In the genomic region with DNA sequence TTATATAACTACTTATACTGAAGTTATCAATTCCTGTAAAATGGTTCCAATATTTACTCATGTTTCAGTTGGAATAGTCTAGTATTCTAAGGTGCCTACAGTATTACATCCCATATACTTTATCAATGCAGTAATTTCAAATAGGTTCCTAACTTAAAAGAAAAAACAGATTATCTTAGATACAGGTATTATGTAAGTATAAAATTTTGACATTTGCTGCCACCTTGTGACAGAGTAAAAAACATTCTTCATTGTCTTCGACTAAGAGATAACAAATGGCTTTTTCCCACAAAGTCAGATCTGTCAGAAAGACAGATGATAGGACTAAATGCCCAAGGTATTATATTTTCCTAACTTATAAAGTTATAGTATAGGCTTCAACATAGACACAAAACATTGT, we compare ENCODE assay signal across 8 cellular contexts.
DNase-seq lines count a peak whose midpoint lies in the region; ATAC-seq, FAIRE-seq and TF ChIP-seq lines count a peak whose summit lies in the region.

No MANE protein-coding gene starts in this region.

- H3K27ac Mint-ChIP-seq in CD4-positive, CD25-positive, alpha-beta regulatory T cell = peak overlapping the region in 1 of 3 donors; percentile 6
- H3K27ac Mint-ChIP-seq in H9 = no peak overlapping the region
- H3K27ac Mint-ChIP-seq in T-cell = no peak overlapping the region
- H3K27ac Mint-ChIP-seq in stimulated activated naive CD8-positive, alpha-beta T cell treated with anti-CD3 and anti-CD28 coated beads, Interleukin-15, amount 100 ng/mL, for 72 hours = no peak overlapping the region

- no CpG with 5 or more reads among the region's 1 CpG for WGBS in H9 (ENCODE audit: extremely low coverage, insufficient read length, low lambda C conversion rate)

- peaks cover 29% of the 10 kb centered on the region for H3K36me3 Mint-ChIP-seq in CD4-positive, CD25-positive, alpha-beta regulatory T cell
- peaks cover 11 to 22% (median 21%) of the 10 kb centered on the region in 3 experiments; a peak in 6 of 7 replicates for H3K36me3 Mint-ChIP-seq in H9 (ENCODE audit: insufficient read depth in 1 of 3, low read depth in 3 of 3)
- H3K36me3 Mint-ChIP-seq in T-cell = peaks cover 40% of the 10 kb centered on the region

- H3K4ac ChIP-seq in H9 (ENCODE audit: low read depth, low read length) = no peak overlapping the region

- peaks cover 8% of the 10 kb centered on the region for H3K36me3 ChIP-seq in CD4-positive, CD25-positive, alpha-beta regulatory T cell (ENCODE audit: control insufficient read depth, insufficient read depth, low read length)
- H3K36me3 ChIP-seq in MG63 = no peaks in the 10 kb centered on the region

- no peaks in the 10 kb centered on the region for H3K27me3 Mint-ChIP-seq in CD4-positive, CD25-positive, alpha-beta regulatory T cell
- H3K27me3 Mint-ChIP-seq in H9 (ENCODE audit: low read depth) (no peaks in the 10 kb centered on the region), T-cell (no peaks in the 10 kb centered on the region)
- H3K27me3 Mint-ChIP-seq in stimulated activated naive CD8-positive, alpha-beta T cell treated with anti-CD3 and anti-CD28 coated beads, Interleukin-15, amount 100 ng/mL, for 72 hours = no peaks in the 10 kb centered on the region

- H2AK5ac ChIP-seq in H9 (ENCODE audit: insufficient read length, low read length) = no peak overlapping the region

- H3K27me3 ChIP-seq in CD4-positive, CD25-positive, alpha-beta regulatory T cell (ENCODE audit: control insufficient read depth, insufficient read depth, low read length) = no peaks in the 10 kb centered on the region
- H3K27me3 ChIP-seq in H9 (ENCODE audit: insufficient read depth, low read length) = no peaks in the 10 kb centered on the region
- no peaks in the 10 kb centered on the region for H3K27me3 ChIP-seq in MG63

- peaks cover 22 to 38% (median 31%) of the 10 kb centered on the region in 4 donors for H3K4me1 Mint-ChIP-seq in CD4-positive, CD25-positive, alpha-beta regulatory T cell
- peaks cover 9 to 11% of the 10 kb centered on the region in 2 experiments for H3K4me1 Mint-ChIP-seq in H9
- H3K4me1 Mint-ChIP-seq in T-cell = peaks cover 8 to 23% (median 18%) of the 10 kb centered on the region in 3 donors
- peaks cover 6% of the 10 kb centered on the region for H3K4me1 Mint-ChIP-seq in stimulated activated naive CD8-positive, alpha-beta T cell treated with anti-CD3 and anti-CD28 coated beads, Interleukin-15, amount 100 ng/mL, for 72 hours

- H4K8ac ChIP-seq in H9 (replicated peaks; ENCODE audit: insufficient read length, low read depth, low read length) = no peak overlapping the region

- H2BK20ac ChIP-seq in H9 (ENCODE audit: low read depth, low read length, poor library complexity, severe bottlenecking) = no peak overlapping the region

- H3K18ac ChIP-seq in H9 (ENCODE audit: insufficient read length, low read depth, low read length) = no peak overlapping the region

- no peak overlapping the region for H2AFZ ChIP-seq in H9 (ENCODE audit: low read length)

- no peak overlapping the region for H3K4me2 ChIP-seq in H9 (ENCODE audit: insufficient read depth, insufficient read length, low read length)

- H4K20me1 ChIP-seq in H9 (ENCODE audit: control insufficient read depth, insufficient read depth, insufficient read length) = no peaks in the 10 kb centered on the region

- H3K9ac ChIP-seq in H9 (ENCODE audit: extremely low read depth, insufficient read length, low read length) = no peak overlapping the region

- H3K56ac ChIP-seq in H9 (ENCODE audit: insufficient read length, low read depth, low read length) = no peak overlapping the region

- no peaks in the 10 kb centered on the region for H3K4me1 ChIP-seq in CD4-positive, CD25-positive, alpha-beta regulatory T cell (ENCODE audit: control insufficient read depth, insufficient read depth, low read length, poor library complexity, severe bottlenecking)
- no peaks in the 10 kb centered on the region for H3K4me1 ChIP-seq in H9 (ENCODE audit: insufficient read depth, low read length)

- no peak overlapping the region for H2BK120ac ChIP-seq in H9 (ENCODE audit: low read depth, low read length, poor library complexity, severe bottlenecking)

- no peak overlapping the region for H3K27ac ChIP-seq in CD4-positive, CD25-positive, alpha-beta regulatory T cell (ENCODE audit: insufficient read depth, low read length, poor library complexity, severe bottlenecking)
- H3K27ac ChIP-seq in H9 (ENCODE audit: insufficient read length, low read depth, low read length) = no peak overlapping the region

- peaks cover 0 to 10% (median 0%) of the 10 kb centered on the region in 7 donors for H3K9me3 Mint-ChIP-seq in CD4-positive, CD25-positive, alpha-beta regulatory T cell
- H3K9me3 Mint-ChIP-seq in H9 = peaks cover 0 to 6% of the 10 kb centered on the region in 2 experiments; a peak in 2 of 5 replicates
- peaks cover 0 to 15% (median 8%) of the 10 kb centered on the region in 3 donors for H3K9me3 Mint-ChIP-seq in T-cell
- peaks cover 10 to 13% of the 10 kb centered on the region in 2 donors for H3K9me3 Mint-ChIP-seq in stimulated activated naive CD8-positive, alpha-beta T cell treated with anti-CD3 and anti-CD28 coated beads, Interleukin-15, amount 100 ng/mL, for 72 hours

- H2BK15ac ChIP-seq in H9 (ENCODE audit: low read depth, low read length) = no peak overlapping the region

- peak; percentile 99 for FAIRE-seq in islet of Langerhans (lab: Jason Lieb, UNC)

- no peaks in the 10 kb centered on the region for H3K23me2 ChIP-seq in H9 (ENCODE audit: insufficient read length, low read depth, low read length, poor library complexity, severe bottlenecking)

- peak; percentile 34 to 76 for ATAC-seq in CD4-positive, CD25-positive, alpha-beta regulatory T cell (ENCODE audit: low read depth in 2 of 2)
- ATAC-seq in T-cell (replicated peaks in 1 of 4) (peak in 3 of 4 experiments; percentile 52 to 61 (median 58)), HG02623 (IDR thresholded peaks at IDR 0.05; ENCODE audit: unreplicated experiment) (no peak)
- ATAC-seq in stimulated activated naive CD8-positive, alpha-beta T cell treated with anti-CD3 and anti-CD28 coated beads, Interleukin-15, amount 100 ng/mL, for 72 hours = no peak

- H3K23ac ChIP-seq in H9 (ENCODE audit: insufficient read length, low read depth, low read length) = no peak overlapping the region

- H3T11ph ChIP-seq in H9 (ENCODE audit: low read length) = no peak overlapping the region

- no peak overlapping the region for H3K14ac ChIP-seq in H9 (ENCODE audit: insufficient read depth, low read length)

- peaks cover 0 to 2% of the 10 kb centered on the region in 2 experiments for H3K9me3 ChIP-seq in CD4-positive, CD25-positive, alpha-beta regulatory T cell (ENCODE audit: control insufficient read depth in 2 of 2, low read length in 2 of 2)
- H3K9me3 ChIP-seq in H9 (ENCODE audit: control insufficient read depth, low read depth, low read length) (no peaks in the 10 kb centered on the region), MG63 (no peaks in the 10 kb centered on the region)

- H4K5ac ChIP-seq in H9 (ENCODE audit: insufficient read length, low read depth, low read length) = no peak overlapping the region

- no peak overlapping the region for H3K4me3 ChIP-seq in CD4-positive, CD25-positive, alpha-beta regulatory T cell (ENCODE audit: low read depth, low read length)
- H3K4me3 ChIP-seq in MG63 = no peak overlapping the region

- H3K79me1 ChIP-seq in H9 (ENCODE audit: insufficient read depth, low read depth, low read length, poor library complexity, severe bottlenecking) = no peaks in the 10 kb centered on the region

- no peaks in the 10 kb centered on the region for H3K79me2 ChIP-seq in H9 (ENCODE audit: insufficient read depth, low read length)

- CTCF ChIA-PET in T-cell (lab: Charles Lee) = interaction anchor here (0.7 to 1.2 kb wide), 2 partner anchors 174 to 644 kb away, joined by 3 to 4 read pairs; no protein-coding TSS in a partner anchor

- H2BK5ac ChIP-seq in H9 (ENCODE audit: insufficient read length, low read length) = no peak overlapping the region

- H4K91ac ChIP-seq in H9 (ENCODE audit: insufficient read length, low read depth, low read length) = no peak overlapping the region

- peak in 2 of 3 donors; percentile 57 to 82 for DNase-seq in CD4-positive, CD25-positive, alpha-beta regulatory T cell
- no peak for DNase-seq in H9
- no peak for DNase-seq in T-cell
- no peak for DNase-seq in activated CD4-positive, CD25-positive, alpha-beta regulatory T cell treated with anti-CD3 and anti-CD28 coated beads, Interleukin-2, amount 50 U/mL, for 72 hours
- DNase-seq in MG63 = no peak
- DNase-seq in stimulated activated naive CD8-positive, alpha-beta T cell treated with anti-CD3 and anti-CD28 coated beads, Interleukin-15, amount 100 ng/mL, for 72 hours = no peak

- TF ChIP-seq CTCF in H9 (conservative IDR thresholded peaks at IDR 0.05) = peak; percentile 55; the same call in 2 of the 3 replicates

- H3K4me3 Mint-ChIP-seq in CD4-positive, CD25-positive, alpha-beta regulatory T cell = no peak overlapping the region
- H3K4me3 Mint-ChIP-seq in H9 (no peak overlapping the region), T-cell (no peak overlapping the region)
- no peak overlapping the region for H3K4me3 Mint-ChIP-seq in stimulated activated naive CD8-positive, alpha-beta T cell treated with anti-CD3 and anti-CD28 coated beads, Interleukin-15, amount 100 ng/mL, for 72 hours

- POLR2A ChIA-PET in T-cell (lab: Charles Lee) = no interaction called here

- no peak overlapping the region for H2BK12ac ChIP-seq in H9 (ENCODE audit: insufficient read length, low read depth, low read length)

Comparison
In these comparisons a context has a peak if more than half of its experiments do, and no peak if none do; other contexts are left out.
1. ATAC-seq: peak in CD4-positive, CD25-positive, alpha-beta regulatory T cell (2 of 2) and T-cell (3 of 4); none in HG02623 (single experiment) and stimulated activated naive CD8-positive, alpha-beta T cell treated with anti-CD3 and anti-CD28 coated beads, Interleukin-15, amount 100 ng/mL, for 72 hours (single experiment).
2. DNase-seq: peak in CD4-positive, CD25-positive, alpha-beta regulatory T cell (2 of 3); none in H9 (single experiment), T-cell (0 of 34), activated CD4-positive, CD25-positive, alpha-beta regulatory T cell treated with anti-CD3 and anti-CD28 coated beads, Interleukin-2, amount 50 U/mL, for 72 hours (single experiment), MG63 (single experiment) and stimulated activated naive CD8-positive, alpha-beta T cell treated with anti-CD3 and anti-CD28 coated beads, Interleukin-15, amount 100 ng/mL, for 72 hours (0 of 2).